In the genomic region with DNA sequence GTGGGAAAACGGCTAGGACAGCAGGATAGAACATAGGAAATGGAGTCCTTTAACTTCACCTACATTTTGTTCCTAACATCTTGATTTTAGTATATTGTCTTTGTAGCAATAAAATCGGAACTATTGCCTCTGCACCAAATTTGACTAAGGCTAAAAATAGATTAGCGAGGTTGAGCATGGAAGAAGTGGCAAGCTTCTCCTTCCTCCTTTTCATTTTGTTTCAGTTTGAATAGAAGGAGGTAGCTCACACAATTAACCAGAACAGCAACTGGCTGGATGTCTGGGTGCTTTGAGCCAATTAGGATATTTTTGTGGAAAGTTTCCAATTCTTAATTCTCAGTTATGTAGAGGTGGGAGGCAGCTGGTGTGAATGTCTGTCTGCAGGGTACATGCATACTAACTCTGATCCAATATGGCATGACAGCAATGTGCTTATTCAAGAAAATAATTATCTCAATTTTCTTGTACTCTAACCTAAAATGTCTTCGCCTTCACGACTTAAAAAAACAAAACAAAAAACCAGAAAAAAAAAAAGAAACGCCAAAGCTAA, we compare ENCODE assay signal across 15 cellular contexts. TPM values are rescaled to one million over a fixed set of nuclear protein-coding genes. Genes with fewer than 3 reads are reported as not detected.
DNase-seq lines count a peak whose midpoint lies in the region; ATAC-seq and TF ChIP-seq lines count a peak whose summit lies in the region.
"Had no signal": no experiment of that assay in that cellular context is flagged by ENCODE, and none has a peak within 500 bp of the region (broad histone marks: within the 10 kb centered on the region; RNA-seq: fewer than 3 reads in every experiment).

No MANE protein-coding gene starts in this region.

- H3K27ac Mint-ChIP-seq in activated CD4-positive, alpha-beta T cell treated with anti-CD3 and anti-CD28 coated beads, Interleukin-2, amount 10 ng/mL, durations not matched to agents 24 days and 14 days: peak overlapping the region; percentile 58
- H3K27ac Mint-ChIP-seq in activated naive CD8-positive, alpha-beta T cell treated with anti-CD3 and anti-CD28 coated beads for 36 hours: peak overlapping the region; percentile 82
- H3K27ac Mint-ChIP-seq: HFFc6 had no signal

- no peak overlapping the region for H3K4me3 ChIP-seq in retinal pigment epithelial cell (ENCODE audit: low read length)
- H3K4me3 ChIP-seq: esophagus muscularis mucosa, upper lobe of left lung had no signal

- H3K9me3 Mint-ChIP-seq in activated CD4-positive, alpha-beta T cell treated with anti-CD3 and anti-CD28 coated beads, Interleukin-2, amount 10 ng/mL, durations not matched to agents 24 days and 14 days: peaks cover 4% of the 10 kb centered on the region
- H3K9me3 Mint-ChIP-seq in activated naive CD8-positive, alpha-beta T cell treated with anti-CD3 and anti-CD28 coated beads for 36 hours: peaks cover 8% of the 10 kb centered on the region
- H3K9me3 Mint-ChIP-seq: HFFc6 had no signal

- intact Hi-C loops in activated CD4-positive, alpha-beta T cell treated with anti-CD3 and anti-CD28 coated beads, Interleukin-2, amount 10 ng/mL, durations not matched to agents 24 days and 14 days (cut with micrococcal nuclease): no loop called here

- ATAC-seq in GM18861 (IDR thresholded peaks at IDR 0.05; ENCODE audit: unreplicated experiment) (no peak), GM18505 (IDR thresholded peaks at IDR 0.05; ENCODE audit: unreplicated experiment) (no peak), HG02938 (IDR thresholded peaks at IDR 0.05; ENCODE audit: unreplicated experiment) (no peak)
- ATAC-seq: right cardiac atrium had no signal

- TF ChIP-seq CTCF in retinal pigment epithelial cell (conservative IDR thresholded peaks at IDR 0.05; ENCODE audit: low read depth, low read length): no peak

- no peak for TF ChIP-seq POLR2A in GM18505 (IDR thresholded peaks at IDR 0.05; ENCODE audit: borderline replicate concordance, extremely low read depth, insufficient read depth, insufficient read length)

- no peak for DNase-seq in activated CD4-positive, alpha-beta T cell treated with anti-CD3 and anti-CD28 coated beads, Interleukin-2, amount 10 ng/mL, durations not matched to agents 24 days and 14 days
- DNase-seq in activated CD4-positive, alpha-beta T cell treated with anti-CD3 and anti-CD28 coated beads, Interleukin-2, amount 50 U/mL, for 1 hour: no peak
- DNase-seq in MV-4-11 (lab: John Stamatoyannopoulos, UW) (peak; percentile 82), retinal pigment epithelial cell (ENCODE audit: low read depth) (peak; percentile 35)
- DNase-seq in activated naive CD8-positive, alpha-beta T cell treated with anti-CD3 and anti-CD28 coated beads for 36 hours: no peak
- DNase-seq: activated effector memory CD4-positive, alpha-beta T cell treated with Interleukin-2 at 50 U/mL for 16 hours; cerebellar nuclear complex; DND-41; HFFc6; right cardiac atrium; upper lobe of left lung had no signal

- peaks cover 11% of the 10 kb centered on the region for H3K36me3 Mint-ChIP-seq in activated CD4-positive, alpha-beta T cell treated with anti-CD3 and anti-CD28 coated beads, Interleukin-2, amount 10 ng/mL, durations not matched to agents 24 days and 14 days (ENCODE audit: low read depth)
- H3K36me3 Mint-ChIP-seq in activated naive CD8-positive, alpha-beta T cell treated with anti-CD3 and anti-CD28 coated beads for 36 hours: peaks cover 13% of the 10 kb centered on the region

- peak overlapping the region; percentile 37 for H3K4me3 Mint-ChIP-seq in activated CD4-positive, alpha-beta T cell treated with anti-CD3 and anti-CD28 coated beads, Interleukin-2, amount 10 ng/mL, durations not matched to agents 24 days and 14 days
- peak overlapping the region; percentile 55 for H3K4me3 Mint-ChIP-seq in activated naive CD8-positive, alpha-beta T cell treated with anti-CD3 and anti-CD28 coated beads for 36 hours
- H3K4me3 Mint-ChIP-seq: HFFc6 had no signal

- no peaks in the 10 kb centered on the region for H3K27me3 Mint-ChIP-seq in activated CD4-positive, alpha-beta T cell treated with anti-CD3 and anti-CD28 coated beads, Interleukin-2, amount 10 ng/mL, durations not matched to agents 24 days and 14 days
- H3K27me3 Mint-ChIP-seq in activated naive CD8-positive, alpha-beta T cell treated with anti-CD3 and anti-CD28 coated beads for 36 hours: no peaks in the 10 kb centered on the region

- H3K4me1 Mint-ChIP-seq in activated CD4-positive, alpha-beta T cell treated with anti-CD3 and anti-CD28 coated beads, Interleukin-2, amount 10 ng/mL, durations not matched to agents 24 days and 14 days: peaks cover 48% of the 10 kb centered on the region
- H3K4me1 Mint-ChIP-seq in activated naive CD8-positive, alpha-beta T cell treated with anti-CD3 and anti-CD28 coated beads for 36 hours: peaks cover 54% of the 10 kb centered on the region

RNA-seq across cellular contexts. Expression of a gene that starts 3.1 kb away (rescaled TPM):
- total RNA-seq in activated CD4-positive, alpha-beta T cell treated with anti-CD3 and anti-CD28 coated beads, Interleukin-2, amount 10 ng/mL, durations not matched to agents 24 days and 14 days: 45.7 and 47.7 TPM in 2 replicates
- 10 to 100 TPM; 39.2 to 39.9 TPM for total RNA-seq in activated naive CD8-positive, alpha-beta T cell treated with anti-CD3 and anti-CD28 coated beads for 36 hours

Comparison
In these comparisons a context has a peak if more than half of its experiments do, and no peak if none do; other contexts are left out.
1. DNase-seq: peak in MV-4-11 (single experiment) and retinal pigment epithelial cell (single experiment); none in activated CD4-positive, alpha-beta T cell treated with anti-CD3 and anti-CD28 coated beads, Interleukin-2, amount 10 ng/mL, durations not matched to agents 24 days and 14 days (single experiment), activated CD4-positive, alpha-beta T cell treated with anti-CD3 and anti-CD28 coated beads, Interleukin-2, amount 50 U/mL, for 1 hour (single experiment) and activated naive CD8-positive, alpha-beta T cell treated with anti-CD3 and anti-CD28 coated beads for 36 hours (single experiment).